Comparison of ENCODE assay signal across 9 cellular contexts in the genomic region with DNA sequence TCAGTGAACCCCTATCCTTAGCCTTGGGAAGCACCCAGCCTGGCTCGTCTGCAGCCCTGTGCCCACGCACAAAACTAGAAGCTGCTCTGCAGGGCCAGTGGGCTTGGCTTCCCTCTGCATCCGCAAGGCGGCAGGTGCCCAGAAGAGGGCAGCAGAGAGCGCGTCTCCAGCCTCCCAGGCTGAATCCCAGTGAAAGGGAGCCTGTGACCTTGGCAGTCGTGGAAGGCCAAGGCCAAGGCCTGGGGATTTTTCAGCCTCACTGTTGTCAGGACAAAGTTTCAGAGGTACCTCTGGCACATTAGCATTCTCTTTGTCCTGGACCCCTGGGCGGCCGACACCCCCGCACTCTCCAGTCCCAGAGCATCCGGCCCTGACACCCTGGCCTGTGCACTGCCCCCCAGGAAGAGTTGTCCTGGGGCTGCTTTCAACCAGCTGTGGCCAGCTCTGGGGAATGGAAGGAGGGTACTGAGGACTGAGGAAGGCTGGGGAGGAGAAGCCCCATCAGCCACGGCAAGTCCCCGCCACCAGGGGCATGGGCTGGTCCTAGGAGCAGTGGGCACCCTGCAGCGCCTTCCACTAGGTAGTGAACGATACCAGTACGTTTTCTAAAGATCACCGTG.
DNase-seq lines count a peak whose midpoint lies in the region; ATAC-seq lines count a peak whose summit lies in the region.
"Had no signal": no experiment of that assay in that cellular context is flagged by ENCODE, and none has a peak within 500 bp of the region (broad histone marks: within the 10 kb centered on the region; RNA-seq: fewer than 3 reads in every experiment).

No MANE protein-coding gene starts in this region.

- H3K18ac ChIP-seq in mesendoderm (ENCODE audit: low read length): no peak overlapping the region

- H3K27me3 ChIP-seq in effector memory CD4-positive, alpha-beta T cell (replicated peaks; ENCODE audit: control insufficient read depth, insufficient read depth, low read length, poor library complexity, severe bottlenecking): no peaks in the 10 kb centered on the region
- no peaks in the 10 kb centered on the region for H3K27me3 ChIP-seq in mesendoderm (ENCODE audit: insufficient read depth, low read length, poor library complexity)
- H3K27me3 ChIP-seq: BLaER1 treated with 17β-estradiol and CSF1 and Interleukin-3, amounts not matched to agents 10 nM and 100 nM had no signal

- H3K36me3 ChIP-seq in effector memory CD4-positive, alpha-beta T cell (ENCODE audit: control insufficient read depth, insufficient read depth, low read length): no peaks in the 10 kb centered on the region
- H3K36me3 ChIP-seq in mesendoderm (ENCODE audit: control insufficient read depth, insufficient read depth, low read length): no peaks in the 10 kb centered on the region
- H3K36me3 ChIP-seq: BLaER1 treated with 17β-estradiol and CSF1 and Interleukin-3, amounts not matched to agents 10 nM and 100 nM had no signal

- H3K4me3 ChIP-seq in effector memory CD4-positive, alpha-beta T cell (ENCODE audit: insufficient read depth, low read depth, low read length, poor library complexity, severe bottlenecking): no peak overlapping the region
- H3K4me3 ChIP-seq in mesendoderm (ENCODE audit: low read length): no peak overlapping the region
- H3K4me3 ChIP-seq: BLaER1 treated with 17β-estradiol and CSF1 and Interleukin-3, amounts not matched to agents 10 nM and 100 nM had no signal

- peak overlapping the region; percentile 68 for H3K56ac ChIP-seq in mesendoderm (ENCODE audit: low read length)

- H3K4me1 ChIP-seq in effector memory CD4-positive, alpha-beta T cell (ENCODE audit: control insufficient read depth, insufficient read depth, low read length, poor library complexity, severe bottlenecking): no peaks in the 10 kb centered on the region
- H3K4me1 ChIP-seq in mesendoderm (ENCODE audit: control insufficient read depth, low read depth, low read length): peaks cover 8% of the 10 kb centered on the region

- no peak overlapping the region for H3K27ac ChIP-seq in effector memory CD4-positive, alpha-beta T cell (ENCODE audit: insufficient read depth, low read length, poor library complexity, severe bottlenecking)
- no peak overlapping the region for H3K27ac ChIP-seq in mesendoderm (ENCODE audit: low read depth, low read length)
- H3K27ac ChIP-seq: BLaER1 treated with 17β-estradiol and CSF1 and Interleukin-3, amounts not matched to agents 10 nM and 100 nM had no signal

- H2BK15ac ChIP-seq in mesendoderm (replicated peaks; ENCODE audit: low read depth): no peak overlapping the region

- peak; percentile 80 for ATAC-seq in HG02870 (IDR thresholded peaks at IDR 0.05; ENCODE audit: unreplicated experiment)

- H3K23ac ChIP-seq in mesendoderm (ENCODE audit: low read length): no peak overlapping the region

- H3K9ac ChIP-seq in mesendoderm (ENCODE audit: low read length): peak overlapping the region; percentile 5
- H3K9ac ChIP-seq: BLaER1 treated with 17β-estradiol and CSF1 and Interleukin-3, amounts not matched to agents 10 nM and 100 nM had no signal

- H3K79me2 ChIP-seq in mesendoderm (ENCODE audit: control insufficient read depth, insufficient read depth, low read length): no peaks in the 10 kb centered on the region

- peak; percentile 23 to 66 (median 58) for DNase-seq in NCI-H1417 (lab: John Stamatoyannopoulos, UW)
- no peak for DNase-seq in NCI-H1417 treated with DMSO at 0.1 percent for 48 hours (lab: John Stamatoyannopoulos, UW)
- DNase-seq in NCI-H774 (lab: John Stamatoyannopoulos, UW): peak; percentile 44
- DNase-seq in activated CD8-positive, alpha-beta memory T cell treated with anti-CD3 and anti-CD28 coated beads for 24 hours: peak; percentile 91
- DNase-seq in effector memory CD4-positive, alpha-beta T cell: peak; percentile 21 to 54 (median 38)
- peak; percentile 81 for DNase-seq in mesendoderm
- DNase-seq in stimulated activated CD8-positive, alpha-beta memory T cell treated with anti-CD3 and anti-CD28 coated beads, Interleukin-15, amount 100 ng/mL, for 1 hour (ENCODE audit: low read depth): peak; percentile 60

- H3K4ac ChIP-seq in mesendoderm (ENCODE audit: low read depth, low read length): no peak overlapping the region

- no peaks in the 10 kb centered on the region for H3K79me1 ChIP-seq in mesendoderm (ENCODE audit: low read length)

- no peak overlapping the region for H2BK120ac ChIP-seq in mesendoderm (ENCODE audit: low read depth, low read length)

- no peak overlapping the region for H2BK5ac ChIP-seq in mesendoderm (ENCODE audit: low read length)

- no peak overlapping the region for H2AK5ac ChIP-seq in mesendoderm (ENCODE audit: low read length)

- no peak overlapping the region for H3K4me2 ChIP-seq in mesendoderm (ENCODE audit: low read length)

- H4K8ac ChIP-seq in mesendoderm (ENCODE audit: low read depth, low read length): no peak overlapping the region

- H3K9me3 ChIP-seq in effector memory CD4-positive, alpha-beta T cell (ENCODE audit: control insufficient read depth, low read length): no peaks in the 10 kb centered on the region

- H4K5ac ChIP-seq in mesendoderm (ENCODE audit: low read length): no peak overlapping the region

- no CpG with 5 or more reads among the region's 17 CpGs for WGBS in mesendoderm (ENCODE audit: extremely low coverage, insufficient coverage, low lambda C conversion rate)
